In genomic region chr9:90995516-90995915, GRCh38 we compare ENCODE assay signal across 18 cellular contexts.
DNase-seq lines count a peak whose midpoint lies in the region; ATAC-seq and TF ChIP-seq lines count a peak whose summit lies in the region.
"Had no signal": no experiment of that assay in that cellular context is flagged by ENCODE, and none has a peak within 500 bp of the region (broad histone marks: within the 10 kb centered on the region; RNA-seq: fewer than 3 reads in every experiment).

No MANE protein-coding gene starts in this region.

- H3K27ac Mint-ChIP-seq in GM23338 = no peak overlapping the region
- H3K27ac Mint-ChIP-seq: CD4-positive, alpha-beta T cell; H9 had no signal

- peaks cover 8% of the 10 kb centered on the region; the same call in 1 of the 2 replicates for H3K4me1 ChIP-seq in GM23338 (ENCODE audit: insufficient read depth)
- H3K4me1 ChIP-seq in mesenchymal stem cell (ENCODE audit: control insufficient read depth, insufficient read depth, low read depth, low read length) = peaks cover 2% of the 10 kb centered on the region
- no peaks in the 10 kb centered on the region for H3K4me1 ChIP-seq in tibial nerve
- H3K4me1 ChIP-seq: Caco-2 had no signal

- peaks cover 2% of the 10 kb centered on the region for H3K27me3 Mint-ChIP-seq in GM23338 (ENCODE audit: insufficient read depth, low read depth, poor library complexity)

- peak overlapping the region in 1 of 2 experiments; percentile 9 for H3K18ac ChIP-seq in mesenchymal stem cell (ENCODE audit: low read depth in 1 of 2, low read length in 2 of 2)

- H2BK15ac ChIP-seq in mesenchymal stem cell (ENCODE audit: low read depth, poor library complexity, severe bottlenecking) = no peak overlapping the region

- H3K4me3 Mint-ChIP-seq in GM23338 = no peak overlapping the region
- H3K4me3 Mint-ChIP-seq: CD4-positive, alpha-beta T cell; H9 had no signal

- H2AFZ ChIP-seq in GM23338 (peak overlapping the region; percentile 72; the same call in 1 of the 2 replicates), mesenchymal stem cell (ENCODE audit: low read depth, low read length) (no peak overlapping the region)

- no peak overlapping the region for H2BK12ac ChIP-seq in mesenchymal stem cell (ENCODE audit: low read length in 2 of 2)

- DNase-seq in GM23338 (ENCODE audit: low spot score) (no peak), RWPE1 (ENCODE audit: low spot score) (no peak), fibroblast of gingiva (ENCODE audit: low read depth) (peak; percentile 71), mesenchymal stem cell (no peak), tibial nerve (ENCODE audit: low spot score in 2 of 2) (no peak), NCI-H82 (lab: John Stamatoyannopoulos, UW) (no peak)
- DNase-seq in stimulated activated CD8-positive, alpha-beta memory T cell treated with anti-CD3 and anti-CD28 coated beads, Interleukin-4, amount 100 ng/mL, for 48 hours = no peak
- DNase-seq: Caco-2; CD4-positive, alpha-beta T cell; DMS79; GDM1; GOT3; H9; KG1 had no signal

- POLR2A ChIA-PET in RWPE1 (lab: Yijun Ruan, JAX; ENCODE audit: low non-redundant PET) = no interaction called here

- TF ChIP-seq CTCF in GM23338 (conservative IDR thresholded peaks at IDR 0.05; ENCODE audit: low read depth in 2 of 2) = no peak
- TF ChIP-seq CTCF in RWPE1 (conservative IDR thresholded peaks at IDR 0.05; ENCODE audit: low read depth) = no peak
- no peak for TF ChIP-seq CTCF in tibial nerve (IDR thresholded peaks at IDR 0.05)

- H3K4me1 Mint-ChIP-seq in GM23338 = peaks cover 7% of the 10 kb centered on the region; the same call in 2 of the 3 replicates

- H4K91ac ChIP-seq in mesenchymal stem cell (ENCODE audit: low read length) = no peak overlapping the region

- H3K9me2 ChIP-seq in GM23338 (ENCODE audit: insufficient read depth) = no peaks in the 10 kb centered on the region

- TF ChIP-seq POLR2A in tibial nerve (IDR thresholded peaks at IDR 0.05) = no peak

- peak overlapping the region in 1 of 2 experiments; percentile 70 for H3K14ac ChIP-seq in mesenchymal stem cell (ENCODE audit: low read length in 2 of 2)

- CTCF ChIA-PET in RWPE1 (lab: Yijun Ruan, JAX) = no interaction called here

- H2BK120ac ChIP-seq in mesenchymal stem cell (ENCODE audit: low read depth, low read length) = no peak overlapping the region

- H3K79me2 ChIP-seq in GM23338 (replicated peaks; ENCODE audit: insufficient read depth) = no peaks in the 10 kb centered on the region

- no peaks in the 10 kb centered on the region for H3F3A ChIP-seq in GM23338 (replicated peaks; ENCODE audit: low read depth)

- ATAC-seq in GM23338 = no peak
- ATAC-seq in HG03460 (IDR thresholded peaks at IDR 0.05; ENCODE audit: unreplicated experiment) = no peak
- ATAC-seq: HepG2 had no signal

- H3K36me3 Mint-ChIP-seq in GM23338 (ENCODE audit: low read depth) = no peaks in the 10 kb centered on the region

- H2BK5ac ChIP-seq in mesenchymal stem cell (ENCODE audit: low read depth, low read length, poor library complexity, severe bottlenecking) = no peak overlapping the region

- H3K4me3 ChIP-seq in GM23338 (no peak overlapping the region), mesenchymal stem cell (ENCODE audit: insufficient read depth in 1 of 2, low read depth in 1 of 2, low read length in 2 of 2) (no peak overlapping the region), tibial nerve (no peak overlapping the region)

- peak overlapping the region in 1 of 2 experiments; percentile 40 for H3K23ac ChIP-seq in mesenchymal stem cell (ENCODE audit: low read length in 2 of 2)

- peaks cover 16% of the 10 kb centered on the region for H3K9me3 ChIP-seq in mesenchymal stem cell (ENCODE audit: control insufficient read depth, low read length)
- H3K9me3 ChIP-seq in tibial nerve = peaks cover 0 to 5% (median 0%) of the 10 kb centered on the region in 4 donors
- H3K9me3 ChIP-seq: Caco-2 had no signal

- H3K27ac ChIP-seq in GM23338 (ENCODE audit: low read depth) = no peak overlapping the region
- peak overlapping the region; percentile 76 for H3K27ac ChIP-seq in RWPE1
- no peak overlapping the region for H3K27ac ChIP-seq in mesenchymal stem cell (ENCODE audit: low read length, poor library complexity, severe bottlenecking)
- H3K27ac ChIP-seq in tibial nerve = no peak overlapping the region
- H3K27ac ChIP-seq: C4-2B, HL-60 had no signal

- peak overlapping the region; percentile 87 for H2AK5ac ChIP-seq in mesenchymal stem cell (ENCODE audit: low read length, severe bottlenecking)

- H3K36me3 ChIP-seq in GM23338 (ENCODE audit: insufficient read depth) = no peaks in the 10 kb centered on the region
- H3K36me3 ChIP-seq in mesenchymal stem cell (ENCODE audit: control insufficient read depth in 1 of 2, insufficient read depth in 2 of 2, low read depth in 1 of 2, low read length in 2 of 2) = no peaks in the 10 kb centered on the region
- no peaks in the 10 kb centered on the region for H3K36me3 ChIP-seq in tibial nerve

- no peaks in the 10 kb centered on the region for H4K20me1 ChIP-seq in GM23338 (replicated peaks; ENCODE audit: insufficient read depth)

- H4K8ac ChIP-seq in mesenchymal stem cell (ENCODE audit: low read length) = no peak overlapping the region

- no peak for TF ChIP-seq EP300 in tibial nerve (IDR thresholded peaks at IDR 0.05)

- H3K4me2 ChIP-seq in GM23338 (no peak overlapping the region), mesenchymal stem cell (ENCODE audit: low read length, poor library complexity, severe bottlenecking) (no peak overlapping the region)

- H3K9me3 Mint-ChIP-seq in GM23338 = peaks cover 23% of the 10 kb centered on the region
- H3K9me3 Mint-ChIP-seq: CD4-positive, alpha-beta T cell had no signal

- WGBS in mesenchymal stem cell = 98% methylated on average over 1 of the region's 2 CpGs
- 82 to 100% methylated on average over 1 to 2 of the region's 2 CpGs for WGBS in tibial nerve, 2 donors

- no peak overlapping the region for H3K9ac ChIP-seq in mesenchymal stem cell (ENCODE audit: low read length)

- H3K4ac ChIP-seq in mesenchymal stem cell (ENCODE audit: low read depth in 1 of 2, low read length in 2 of 2) = no peak overlapping the region

- H3K79me1 ChIP-seq in mesenchymal stem cell (replicated peaks; ENCODE audit: low read length, poor library complexity, severe bottlenecking) = no peaks in the 10 kb centered on the region

- H3K27me3 ChIP-seq in GM23338 (ENCODE audit: insufficient read depth) (no peaks in the 10 kb centered on the region), mesenchymal stem cell (ENCODE audit: control insufficient read depth in 1 of 2, insufficient read depth in 1 of 2, low read length in 2 of 2) (no peaks in the 10 kb centered on the region), tibial nerve (no peaks in the 10 kb centered on the region)

TF ChIP-seq in GM23338, 12 proteins besides CTCF, POLR2A, EP300 and RAD21 (continues in another document):
- no peak for TF ChIP-seq STAT1 (IDR thresholded peaks at IDR 0.05; ENCODE audit: unreplicated experiment)
- no peak for TF ChIP-seq POLR2AphosphoS5 (IDR thresholded peaks at IDR 0.05; ENCODE audit: low read depth)
- TF ChIP-seq EZH2phosphoT487 (IDR thresholded peaks at IDR 0.05; ENCODE audit: unreplicated experiment) = no peak
- no peak for TF ChIP-seq NANOG (IDR thresholded peaks at IDR 0.05; ENCODE audit: borderline replicate concordance)
- TF ChIP-seq CREB1 (CRISPR knock-in tag; IDR thresholded peaks at IDR 0.05; ENCODE audit: low read depth) = no peak
- TF ChIP-seq ETS1 (IDR thresholded peaks at IDR 0.05) = no peak
